Comparison of ENCODE assay signal across 1 cellular context in the genomic region with DNA sequence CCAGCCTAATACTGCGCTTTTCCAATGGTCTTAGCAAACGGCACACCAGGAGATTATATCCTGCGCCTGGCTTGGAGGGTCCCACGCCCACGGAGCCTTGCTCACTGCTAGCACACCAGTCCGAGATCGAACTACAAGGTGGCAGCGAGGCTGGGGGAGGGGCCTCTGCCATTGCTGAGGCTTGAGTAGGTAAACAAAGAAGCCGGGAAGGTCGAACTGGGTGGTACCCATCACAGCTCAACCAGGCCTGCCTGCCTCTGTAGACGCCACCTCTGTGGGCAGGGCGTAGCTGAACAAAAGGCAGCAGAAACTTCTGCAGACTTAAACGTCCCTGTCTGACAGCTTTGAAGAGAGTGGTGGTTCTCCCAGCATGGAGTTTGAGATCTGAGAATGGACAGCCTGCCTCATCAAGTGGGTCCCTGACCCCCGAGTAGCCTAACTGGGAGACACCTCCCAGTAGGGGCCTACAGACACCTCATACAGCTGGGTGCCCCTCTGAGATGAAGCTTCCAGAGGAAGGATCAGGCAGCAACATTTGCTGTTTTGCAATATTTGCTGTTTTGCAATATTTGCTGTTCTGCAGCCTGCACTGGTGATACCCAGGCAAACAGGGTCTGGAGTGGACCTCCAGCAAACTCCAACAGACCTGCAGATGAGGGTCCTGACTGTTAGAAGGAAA.
TF ChIP-seq lines count a peak whose summit lies in the region.
"Not testable (repeated sequence)": the region's sequence is repeated elsewhere in the genome, so short reads cannot be mapped to it uniquely, and the experiment has no call there.

No MANE protein-coding gene starts in this region.

TF ChIP-seq in HepG2, 621 proteins besides CTCF, POLR2A, EP300 and RAD21 (continued from another document and continues in another):
- TF ChIP-seq, protein P1, sequence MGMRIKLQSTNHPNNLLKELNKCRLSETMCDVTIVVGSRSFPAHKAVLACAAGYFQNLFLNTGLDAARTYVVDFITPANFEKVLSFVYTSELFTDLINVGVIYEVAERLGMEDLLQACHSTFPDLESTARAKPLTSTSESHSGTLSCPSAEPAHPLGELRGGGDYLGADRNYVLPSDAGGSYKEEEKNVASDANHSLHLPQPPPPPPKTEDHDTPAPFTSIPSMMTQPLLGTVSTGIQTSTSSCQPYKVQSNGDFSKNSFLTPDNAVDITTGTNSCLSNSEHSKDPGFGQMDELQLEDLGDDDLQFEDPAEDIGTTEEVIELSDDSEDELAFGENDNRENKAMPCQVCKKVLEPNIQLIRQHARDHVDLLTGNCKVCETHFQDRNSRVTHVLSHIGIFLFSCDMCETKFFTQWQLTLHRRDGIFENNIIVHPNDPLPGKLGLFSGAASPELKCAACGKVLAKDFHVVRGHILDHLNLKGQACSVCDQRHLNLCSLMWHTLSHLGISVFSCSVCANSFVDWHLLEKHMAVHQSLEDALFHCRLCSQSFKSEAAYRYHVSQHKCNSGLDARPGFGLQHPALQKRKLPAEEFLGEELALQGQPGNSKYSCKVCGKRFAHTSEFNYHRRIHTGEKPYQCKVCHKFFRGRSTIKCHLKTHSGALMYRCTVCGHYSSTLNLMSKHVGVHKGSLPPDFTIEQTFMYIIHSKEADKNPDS (CRISPR knock-in tag; IDR thresholded peaks at IDR 0.05), result peak; percentile 71; the same call in 1 of the 2 replicates
- TF ChIP-seq RXRA (CRISPR knock-in tag; IDR thresholded peaks at IDR 0.05) (peak; percentile 52; the same call in 1 of the 2 replicates), THAP11 (CRISPR knock-in tag; IDR thresholded peaks at IDR 0.05) (peak; percentile 65), GFI1 (CRISPR knock-in tag; IDR thresholded peaks at IDR 0.05; ENCODE audit: borderline replicate concordance) (peak; percentile 59; the same call in 1 of the 2 replicates), ZNF564 (CRISPR knock-in tag; IDR thresholded peaks at IDR 0.05) (peak; percentile 99), ZMYM4 (CRISPR knock-in tag; IDR thresholded peaks at IDR 0.05) (peak; percentile 97), FOXJ3 (CRISPR knock-in tag; IDR thresholded peaks at IDR 0.05; ENCODE audit: borderline replicate concordance) (peak; percentile 83; the same call in 1 of the 2 replicates), MIXL1 (CRISPR knock-in tag; IDR thresholded peaks at IDR 0.05) (0 out of 2 replicates have a peak, but pooled peaks have one; percentile 25), ZFX (CRISPR knock-in tag; IDR thresholded peaks at IDR 0.05; ENCODE audit: low read depth) (peak; percentile 61), ZKSCAN8 (CRISPR knock-in tag; IDR thresholded peaks at IDR 0.05; ENCODE audit: borderline replicate concordance) (peak; percentile 51; the same call in 1 of the 2 replicates), TBX2 (CRISPR knock-in tag; IDR thresholded peaks at IDR 0.05; ENCODE audit: borderline replicate concordance) (peak; percentile 74; the same call in 1 of the 2 replicates), HDAC1 (CRISPR knock-in tag; IDR thresholded peaks at IDR 0.05) (peak; percentile 83; the same call in 1 of the 2 replicates), ZNF124 (CRISPR knock-in tag; IDR thresholded peaks at IDR 0.05) (peak; percentile 81; the same call in 1 of the 2 replicates), FOXA1 (CRISPR knock-in tag; IDR thresholded peaks at IDR 0.05) (peak; percentile 95), PHF21A (CRISPR knock-in tag; IDR thresholded peaks at IDR 0.05) (peak; percentile 68), ZFP82 (CRISPR knock-in tag; IDR thresholded peaks at IDR 0.05; ENCODE audit: borderline replicate concordance) (0 out of 2 replicates have a peak, but pooled peaks have one; percentile 67), ZFP1 (CRISPR knock-in tag; IDR thresholded peaks at IDR 0.05) (peak; percentile 89; the same call in 1 of the 2 replicates), KDM3A (CRISPR knock-in tag; IDR thresholded peaks at IDR 0.05; ENCODE audit: low read depth) (peak; percentile 55; the same call in 1 of the 2 replicates), ZNF792 (CRISPR knock-in tag; IDR thresholded peaks at IDR 0.05) (peak; percentile 58; the same call in 1 of the 2 replicates), TARDBP (CRISPR knock-in tag; IDR thresholded peaks at IDR 0.05) (peak; percentile 92), LCORL (CRISPR knock-in tag; IDR thresholded peaks at IDR 0.05) (peak; percentile 91), RCOR2 (CRISPR knock-in tag; IDR thresholded peaks at IDR 0.05) (peak; percentile 74), ZNF772 (CRISPR knock-in tag; IDR thresholded peaks at IDR 0.05) (0 out of 2 replicates have a peak, but pooled peaks have one; percentile 42), ZNF451 (CRISPR knock-in tag; IDR thresholded peaks at IDR 0.05) (peak; percentile 50; the same call in 1 of the 2 replicates)
- TF ChIP-seq, protein P2, sequence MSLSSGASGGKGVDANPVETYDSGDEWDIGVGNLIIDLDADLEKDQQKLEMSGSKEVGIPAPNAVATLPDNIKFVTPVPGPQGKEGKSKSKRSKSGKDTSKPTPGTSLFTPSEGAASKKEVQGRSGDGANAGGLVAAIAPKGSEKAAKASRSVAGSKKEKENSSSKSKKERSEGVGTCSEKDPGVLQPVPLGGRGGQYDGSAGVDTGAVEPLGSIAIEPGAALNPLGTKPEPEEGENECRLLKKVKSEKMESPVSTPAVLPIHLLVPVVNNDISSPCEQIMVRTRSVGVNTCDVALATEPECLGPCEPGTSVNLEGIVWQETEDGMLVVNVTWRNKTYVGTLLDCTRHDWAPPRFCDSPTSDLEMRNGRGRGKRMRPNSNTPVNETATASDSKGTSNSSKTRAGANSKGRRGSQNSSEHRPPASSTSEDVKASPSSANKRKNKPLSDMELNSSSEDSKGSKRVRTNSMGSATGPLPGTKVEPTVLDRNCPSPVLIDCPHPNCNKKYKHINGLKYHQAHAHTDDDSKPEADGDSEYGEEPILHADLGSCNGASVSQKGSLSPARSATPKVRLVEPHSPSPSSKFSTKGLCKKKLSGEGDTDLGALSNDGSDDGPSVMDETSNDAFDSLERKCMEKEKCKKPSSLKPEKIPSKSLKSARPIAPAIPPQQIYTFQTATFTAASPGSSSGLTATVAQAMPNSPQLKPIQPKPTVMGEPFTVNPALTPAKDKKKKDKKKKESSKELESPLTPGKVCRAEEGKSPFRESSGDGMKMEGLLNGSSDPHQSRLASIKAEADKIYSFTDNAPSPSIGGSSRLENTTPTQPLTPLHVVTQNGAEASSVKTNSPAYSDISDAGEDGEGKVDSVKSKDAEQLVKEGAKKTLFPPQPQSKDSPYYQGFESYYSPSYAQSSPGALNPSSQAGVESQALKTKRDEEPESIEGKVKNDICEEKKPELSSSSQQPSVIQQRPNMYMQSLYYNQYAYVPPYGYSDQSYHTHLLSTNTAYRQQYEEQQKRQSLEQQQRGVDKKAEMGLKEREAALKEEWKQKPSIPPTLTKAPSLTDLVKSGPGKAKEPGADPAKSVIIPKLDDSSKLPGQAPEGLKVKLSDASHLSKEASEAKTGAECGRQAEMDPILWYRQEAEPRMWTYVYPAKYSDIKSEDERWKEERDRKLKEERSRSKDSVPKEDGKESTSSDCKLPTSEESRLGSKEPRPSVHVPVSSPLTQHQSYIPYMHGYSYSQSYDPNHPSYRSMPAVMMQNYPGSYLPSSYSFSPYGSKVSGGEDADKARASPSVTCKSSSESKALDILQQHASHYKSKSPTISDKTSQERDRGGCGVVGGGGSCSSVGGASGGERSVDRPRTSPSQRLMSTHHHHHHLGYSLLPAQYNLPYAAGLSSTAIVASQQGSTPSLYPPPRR (CRISPR knock-in tag; IDR thresholded peaks at IDR 0.05; ENCODE audit: borderline replicate concordance), result peak; percentile 88; the same call in 1 of the 2 replicates
- TF ChIP-seq, protein P3, sequence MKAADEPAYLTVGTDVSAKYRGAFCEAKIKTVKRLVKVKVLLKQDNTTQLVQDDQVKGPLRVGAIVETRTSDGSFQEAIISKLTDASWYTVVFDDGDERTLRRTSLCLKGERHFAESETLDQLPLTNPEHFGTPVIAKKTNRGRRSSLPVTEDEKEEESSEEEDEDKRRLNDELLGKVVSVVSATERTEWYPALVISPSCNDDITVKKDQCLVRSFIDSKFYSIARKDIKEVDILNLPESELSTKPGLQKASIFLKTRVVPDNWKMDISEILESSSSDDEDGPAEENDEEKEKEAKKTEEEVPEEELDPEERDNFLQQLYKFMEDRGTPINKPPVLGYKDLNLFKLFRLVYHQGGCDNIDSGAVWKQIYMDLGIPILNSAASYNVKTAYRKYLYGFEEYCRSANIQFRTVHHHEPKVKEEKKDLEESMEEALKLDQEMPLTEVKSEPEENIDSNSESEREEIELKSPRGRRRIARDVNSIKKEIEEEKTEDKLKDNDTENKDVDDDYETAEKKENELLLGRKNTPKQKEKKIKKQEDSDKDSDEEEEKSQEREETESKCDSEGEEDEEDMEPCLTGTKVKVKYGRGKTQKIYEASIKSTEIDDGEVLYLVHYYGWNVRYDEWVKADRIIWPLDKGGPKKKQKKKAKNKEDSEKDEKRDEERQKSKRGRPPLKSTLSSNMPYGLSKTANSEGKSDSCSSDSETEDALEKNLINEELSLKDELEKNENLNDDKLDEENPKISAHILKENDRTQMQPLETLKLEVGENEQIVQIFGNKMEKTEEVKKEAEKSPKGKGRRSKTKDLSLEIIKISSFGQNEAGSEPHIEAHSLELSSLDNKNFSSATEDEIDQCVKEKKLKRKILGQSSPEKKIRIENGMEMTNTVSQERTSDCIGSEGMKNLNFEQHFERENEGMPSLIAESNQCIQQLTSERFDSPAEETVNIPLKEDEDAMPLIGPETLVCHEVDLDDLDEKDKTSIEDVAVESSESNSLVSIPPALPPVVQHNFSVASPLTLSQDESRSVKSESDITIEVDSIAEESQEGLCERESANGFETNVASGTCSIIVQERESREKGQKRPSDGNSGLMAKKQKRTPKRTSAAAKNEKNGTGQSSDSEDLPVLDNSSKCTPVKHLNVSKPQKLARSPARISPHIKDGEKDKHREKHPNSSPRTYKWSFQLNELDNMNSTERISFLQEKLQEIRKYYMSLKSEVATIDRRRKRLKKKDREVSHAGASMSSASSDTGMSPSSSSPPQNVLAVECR (CRISPR knock-in tag; IDR thresholded peaks at IDR 0.05; ENCODE audit: borderline replicate concordance), result peak; percentile 43; the same call in 1 of the 2 replicates
- TF ChIP-seq, protein P4, sequence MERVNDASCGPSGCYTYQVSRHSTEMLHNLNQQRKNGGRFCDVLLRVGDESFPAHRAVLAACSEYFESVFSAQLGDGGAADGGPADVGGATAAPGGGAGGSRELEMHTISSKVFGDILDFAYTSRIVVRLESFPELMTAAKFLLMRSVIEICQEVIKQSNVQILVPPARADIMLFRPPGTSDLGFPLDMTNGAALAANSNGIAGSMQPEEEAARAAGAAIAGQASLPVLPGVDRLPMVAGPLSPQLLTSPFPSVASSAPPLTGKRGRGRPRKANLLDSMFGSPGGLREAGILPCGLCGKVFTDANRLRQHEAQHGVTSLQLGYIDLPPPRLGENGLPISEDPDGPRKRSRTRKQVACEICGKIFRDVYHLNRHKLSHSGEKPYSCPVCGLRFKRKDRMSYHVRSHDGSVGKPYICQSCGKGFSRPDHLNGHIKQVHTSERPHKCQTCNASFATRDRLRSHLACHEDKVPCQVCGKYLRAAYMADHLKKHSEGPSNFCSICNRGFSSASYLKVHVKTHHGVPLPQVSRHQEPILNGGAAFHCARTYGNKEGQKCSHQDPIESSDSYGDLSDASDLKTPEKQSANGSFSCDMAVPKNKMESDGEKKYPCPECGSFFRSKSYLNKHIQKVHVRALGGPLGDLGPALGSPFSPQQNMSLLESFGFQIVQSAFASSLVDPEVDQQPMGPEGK (CRISPR knock-in tag; IDR thresholded peaks at IDR 0.05), result peak; percentile 79
- not testable (repeated sequence) for TF ChIP-seq FOXA1, LCORL (IDR thresholded peaks at IDR 0.05)
- TF ChIP-seq, protein P5, sequence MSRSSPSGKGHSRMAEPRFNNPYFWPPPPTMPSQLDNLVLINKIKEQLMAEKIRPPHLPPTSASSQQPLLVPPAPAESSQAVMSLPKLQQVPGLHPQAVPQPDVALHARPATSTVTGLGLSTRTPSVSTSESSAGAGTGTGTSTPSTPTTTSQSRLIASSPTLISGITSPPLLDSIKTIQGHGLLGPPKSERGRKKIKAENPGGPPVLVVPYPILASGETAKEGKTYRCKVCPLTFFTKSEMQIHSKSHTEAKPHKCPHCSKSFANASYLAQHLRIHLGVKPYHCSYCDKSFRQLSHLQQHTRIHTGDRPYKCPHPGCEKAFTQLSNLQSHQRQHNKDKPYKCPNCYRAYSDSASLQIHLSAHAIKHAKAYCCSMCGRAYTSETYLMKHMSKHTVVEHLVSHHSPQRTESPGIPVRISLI (CRISPR knock-in tag; IDR thresholded peaks at IDR 0.05; ENCODE audit: borderline replicate concordance), result 0 out of 2 replicates have a peak, but pooled peaks have one; percentile 18
- TF ChIP-seq, protein P6, sequence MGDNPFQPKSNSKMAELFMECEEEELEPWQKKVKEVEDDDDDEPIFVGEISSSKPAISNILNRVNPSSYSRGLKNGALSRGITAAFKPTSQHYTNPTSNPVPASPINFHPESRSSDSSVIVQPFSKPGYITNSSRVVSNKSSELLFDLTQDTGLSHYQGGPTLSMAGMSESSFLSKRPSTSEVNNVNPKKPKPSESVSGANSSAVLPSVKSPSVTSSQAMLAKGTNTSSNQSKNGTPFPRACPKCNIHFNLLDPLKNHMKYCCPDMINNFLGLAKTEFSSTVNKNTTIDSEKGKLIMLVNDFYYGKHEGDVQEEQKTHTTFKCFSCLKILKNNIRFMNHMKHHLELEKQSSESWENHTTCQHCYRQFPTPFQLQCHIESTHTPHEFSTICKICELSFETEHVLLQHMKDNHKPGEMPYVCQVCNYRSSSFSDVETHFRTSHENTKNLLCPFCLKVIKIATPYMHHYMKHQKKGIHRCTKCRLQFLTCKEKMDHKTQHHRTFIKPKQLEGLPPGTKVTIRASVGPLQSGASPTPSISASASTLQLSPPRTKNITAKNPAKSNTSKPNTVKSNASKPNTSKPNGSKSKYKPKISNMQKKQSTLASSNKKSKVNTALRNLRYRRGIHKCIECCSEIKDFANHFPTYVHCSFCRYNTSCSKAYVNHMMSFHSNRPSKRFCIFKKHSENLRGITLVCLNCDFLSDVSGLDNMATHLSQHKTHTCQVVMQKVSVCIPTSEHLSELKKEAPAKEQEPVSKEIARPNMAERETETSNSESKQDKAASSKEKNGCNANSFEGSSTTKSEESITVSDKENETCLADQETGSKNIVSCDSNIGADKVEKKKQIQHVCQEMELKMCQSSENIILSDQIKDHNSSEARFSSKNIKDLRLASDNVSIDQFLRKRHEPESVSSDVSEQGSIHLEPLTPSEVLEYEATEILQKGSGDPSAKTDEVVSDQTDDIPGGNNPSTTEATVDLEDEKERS (CRISPR knock-in tag; IDR thresholded peaks at IDR 0.05), result peak; percentile 93; the same call in 1 of the 2 replicates
- TF ChIP-seq, protein P7, sequence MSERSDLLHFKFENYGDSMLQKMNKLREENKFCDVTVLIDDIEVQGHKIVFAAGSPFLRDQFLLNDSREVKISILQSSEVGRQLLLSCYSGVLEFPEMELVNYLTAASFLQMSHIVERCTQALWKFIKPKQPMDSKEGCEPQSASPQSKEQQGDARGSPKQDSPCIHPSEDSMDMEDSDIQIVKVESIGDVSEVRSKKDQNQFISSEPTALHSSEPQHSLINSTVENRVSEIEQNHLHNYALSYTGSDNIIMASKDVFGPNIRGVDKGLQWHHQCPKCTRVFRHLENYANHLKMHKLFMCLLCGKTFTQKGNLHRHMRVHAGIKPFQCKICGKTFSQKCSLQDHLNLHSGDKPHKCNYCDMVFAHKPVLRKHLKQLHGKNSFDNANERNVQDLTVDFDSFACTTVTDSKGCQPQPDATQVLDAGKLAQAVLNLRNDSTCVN (CRISPR knock-in tag; IDR thresholded peaks at IDR 0.05; ENCODE audit: borderline replicate concordance), result 0 out of 2 replicates have a peak, but pooled peaks have one; percentile 35
